In genomic region chr1:64471724-64472276, GRCh38 we compare ENCODE assay signal across 8 cellular contexts. TPM values are rescaled to one million over a fixed set of nuclear protein-coding genes. Genes with fewer than 3 reads are reported as not detected.
A peak's percentile ranks its signal among the peaks of the same experiment; 100 is the strongest.
DNase-seq lines count a peak whose midpoint lies in the region; ATAC-seq and TF ChIP-seq lines count a peak whose summit lies in the region.

No MANE protein-coding gene starts in this region.

- H3K4me1 Mint-ChIP-seq in activated T-helper 17 cell treated with anti-CD3 and anti-CD28 coated beads, Interleukin-2, amount 50 U/mL, for 72 hours = peaks cover 9% of the 10 kb centered on the region

- H3K27me3 Mint-ChIP-seq in activated T-helper 17 cell treated with anti-CD3 and anti-CD28 coated beads, Interleukin-2, amount 50 U/mL, for 72 hours = peaks cover 58% of the 10 kb centered on the region

- H3K27ac ChIP-seq in iPS-18a (ENCODE audit: low read length) (peak overlapping the region; percentile 92), stomach smooth muscle (ENCODE audit: low read length) (peak overlapping the region; percentile 42)

- H3K4me3 ChIP-seq in iPS-18a (ENCODE audit: low read length) (peak overlapping the region; percentile 100), stomach smooth muscle (ENCODE audit: low read length in 2 of 2) (peak overlapping the region; percentile 71 to 88)

- peak overlapping the region; percentile 75 for H3K4me3 Mint-ChIP-seq in activated T-helper 17 cell treated with anti-CD3 and anti-CD28 coated beads, Interleukin-2, amount 50 U/mL, for 72 hours

- DNase-seq in NCI-H82 (lab: John Stamatoyannopoulos, UW) = peak; percentile 60
- no peak for DNase-seq in NCI-H82 treated with DMSO at 0.1 percent for 48 hours (lab: John Stamatoyannopoulos, UW; ENCODE audit: unreplicated experiment)
- no peak for DNase-seq in GM13976 (ENCODE audit: low spot score)
- DNase-seq in H4 (ENCODE audit: low spot score) = no peak
- DNase-seq in posterior vena cava (ENCODE audit: low spot score) = no peak

- in situ Hi-C loops in GM13976 (cut with MboI; ENCODE audit: low sequenced_read_pairs, unreplicated experiment) = no loop called here

- H3K4me1 ChIP-seq in iPS-18a (ENCODE audit: control insufficient read depth, low read depth, low read length) = peaks cover 42% of the 10 kb centered on the region
- peaks cover 29% of the 10 kb centered on the region for H3K4me1 ChIP-seq in stomach smooth muscle (ENCODE audit: control insufficient read depth, insufficient read depth, low read length)

- peaks cover 24% of the 10 kb centered on the region for H3K27me3 ChIP-seq in iPS-18a (ENCODE audit: control insufficient read depth, insufficient read depth, low read length)
- H3K27me3 ChIP-seq in stomach smooth muscle (ENCODE audit: control insufficient read depth in 1 of 2, insufficient read depth in 2 of 2, low read length in 2 of 2) = peaks cover 0 to 3% of the 10 kb centered on the region in 2 donors

- no peaks in the 10 kb centered on the region for H3K9me3 Mint-ChIP-seq in activated T-helper 17 cell treated with anti-CD3 and anti-CD28 coated beads, Interleukin-2, amount 50 U/mL, for 72 hours

- no peak for TF ChIP-seq CTCF in GM13976 (IDR thresholded peaks at IDR 0.05; ENCODE audit: borderline replicate concordance, control extremely low read depth, extremely low read depth, insufficient read depth, missing control alignments)

- no peaks in the 10 kb centered on the region for H3K9me3 ChIP-seq in iPS-18a (ENCODE audit: control insufficient read depth, low read depth, low read length)
- no peaks in the 10 kb centered on the region for H3K9me3 ChIP-seq in stomach smooth muscle (ENCODE audit: control insufficient read depth in 2 of 2, low read length in 2 of 2)

- H3K36me3 Mint-ChIP-seq in activated T-helper 17 cell treated with anti-CD3 and anti-CD28 coated beads, Interleukin-2, amount 50 U/mL, for 72 hours (ENCODE audit: low read depth) = no peaks in the 10 kb centered on the region

- H3K9ac ChIP-seq in iPS-18a (ENCODE audit: low read length) (peak overlapping the region; percentile 78), stomach smooth muscle (ENCODE audit: low read length in 2 of 2) (peak overlapping the region; percentile 37 to 44)

- H3K27ac Mint-ChIP-seq in activated T-helper 17 cell treated with anti-CD3 and anti-CD28 coated beads, Interleukin-2, amount 50 U/mL, for 72 hours = no peak overlapping the region

- H3K36me3 ChIP-seq in iPS-18a (ENCODE audit: control insufficient read depth, low read depth, low read length) (peaks cover 5% of the 10 kb centered on the region), stomach smooth muscle (ENCODE audit: control insufficient read depth in 2 of 2, insufficient read depth in 2 of 2, low read length in 2 of 2) (no peaks in the 10 kb centered on the region)

- intact Hi-C loops in posterior vena cava (cut with DNase I) = loop anchor here in 1 of 2 donors (5.0 kb wide), 1 partner anchor 201 kb away; no protein-coding TSS in a partner anchor

- no peak for ATAC-seq in activated T-helper 17 cell treated with anti-CD3 and anti-CD28 coated beads, Interleukin-2, amount 50 U/mL, for 72 hours (replicated peaks)

RNA-seq across cellular contexts. Expression of gene CACHD1, which starts 1.9 kb away (rescaled TPM):
- under 1 TPM in 1 of 2 donors, not detected in 1; 0.06 TPM for total RNA-seq in activated T-helper 17 cell treated with anti-CD3 and anti-CD28 coated beads, Interleukin-2, amount 50 U/mL, for 72 hours
- total RNA-seq in H4 (2014; rRNA removed; shearing (Covaris generic)) = 6.9 and 9.1 TPM in 2 replicates
- 10 to 100 TPM in 1 of 2 donors, 1 to 10 TPM in 1; 6.9 to 12.3 TPM for total RNA-seq in posterior vena cava
